In the genomic region with DNA sequence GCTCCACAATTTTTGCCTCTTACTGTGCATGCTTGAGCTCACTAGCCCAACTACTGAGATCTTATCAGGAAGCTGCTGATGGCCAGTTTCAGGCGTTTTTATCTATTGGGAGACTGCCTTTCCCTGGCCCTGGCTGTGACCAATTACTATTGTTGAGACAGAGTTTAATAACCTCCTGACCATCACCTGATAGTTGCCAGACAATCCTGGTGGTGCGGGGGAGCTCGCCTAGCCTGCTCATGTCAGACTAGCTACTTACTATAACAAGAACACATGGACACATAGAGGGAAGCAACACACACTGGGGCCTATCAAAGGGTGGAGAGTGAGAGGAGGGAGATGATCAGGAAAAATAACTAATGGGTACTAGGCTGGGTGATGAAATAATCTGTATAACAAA, we compare ENCODE assay signal across 19 cellular contexts. TPM values are rescaled to one million over a fixed set of nuclear protein-coding genes. Genes with fewer than 3 reads are reported as not detected.
DNase-seq lines count a peak whose midpoint lies in the region; ATAC-seq, FAIRE-seq and TF ChIP-seq lines count a peak whose summit lies in the region.
"Had no signal": no experiment of that assay in that cellular context is flagged by ENCODE, and none has a peak within 500 bp of the region (broad histone marks: within the 10 kb centered on the region; RNA-seq: fewer than 3 reads in every experiment).

No MANE protein-coding gene starts in this region.

- TF ChIP-seq POLR2A in erythroblast (IDR thresholded peaks at IDR 0.05; ENCODE audit: low read length), result no peak

- no peak overlapping the region for H3K4me3 ChIP-seq in SJCRH30
- H3K4me3 ChIP-seq: BLaER1 treated with 17β-estradiol and CSF1 and Interleukin-3, amounts not matched to agents 10 nM and 100 nM; GM12878; HAP-1 had no signal

- ATAC-seq in HG03159 (IDR thresholded peaks at IDR 0.05; ENCODE audit: unreplicated experiment) (no peak), HG02759 (IDR thresholded peaks at IDR 0.05; ENCODE audit: unreplicated experiment) (no peak)
- ATAC-seq: CD8-positive, alpha-beta T cell; GM12878 had no signal

- H3K36me3 ChIP-seq in SJCRH30, result 0 out of 2 replicates have a peak, but pooled peaks cover 2% of the 10 kb centered on the region
- H3K36me3 ChIP-seq: BLaER1 treated with 17β-estradiol and CSF1 and Interleukin-3, amounts not matched to agents 10 nM and 100 nM; HAP-1 had no signal

- peaks cover 8% of the 10 kb centered on the region for H3K4me1 Mint-ChIP-seq in type B pancreatic cell (ENCODE audit: unreplicated experiment)
- H3K4me1 Mint-ChIP-seq: B cell had no signal

- H3K4me1 ChIP-seq in SJCRH30, result peaks cover 9% of the 10 kb centered on the region
- H3K4me1 ChIP-seq: BLaER1 treated with 17β-estradiol and CSF1 and Interleukin-3, amounts not matched to agents 10 nM and 100 nM had no signal

- H3K9me3 Mint-ChIP-seq in type B pancreatic cell, result no peaks in the 10 kb centered on the region
- H3K9me3 Mint-ChIP-seq: CD8-positive, alpha-beta T cell had no signal

- H3K27ac ChIP-seq in SJCRH30, result no peak overlapping the region
- H3K27ac ChIP-seq: BLaER1 treated with 17β-estradiol and CSF1 and Interleukin-3, amounts not matched to agents 10 nM and 100 nM; HL-60 had no signal

- H3K36me3 Mint-ChIP-seq in type B pancreatic cell, result no peaks in the 10 kb centered on the region
- H3K36me3 Mint-ChIP-seq: CD8-positive, alpha-beta T cell had no signal

- peak; percentile 38 for FAIRE-seq in HTR-8/SVneo (lab: Jason Lieb, UNC)
- FAIRE-seq: GM12878 had no signal

- H3K27me3 ChIP-seq in SJCRH30, result no peaks in the 10 kb centered on the region
- H3K27me3 ChIP-seq: BLaER1 treated with 17β-estradiol and CSF1 and Interleukin-3, amounts not matched to agents 10 nM and 100 nM had no signal

- peak overlapping the region; percentile 29 for H3K27ac Mint-ChIP-seq in type B pancreatic cell
- H3K27ac Mint-ChIP-seq: B cell; CD8-positive, alpha-beta T cell had no signal

- DNase-seq in HTR-8/SVneo (ENCODE audit: insufficient read length, low spot score) (no peak), SJCRH30 (peak; percentile 9 to 42), erythroblast (lab: John Stamatoyannopoulos, UW) (peak; percentile 9 to 67), type B pancreatic cell (ENCODE audit: extremely low spot score, unreplicated experiment) (no peak), NCI-H1436 treated with DMSO at 0.1 percent for 48 hours (lab: John Stamatoyannopoulos, UW) (no peak)
- DNase-seq: CD8-positive, alpha-beta T cell; COR-L47; DMS 273 treated with DMSO at 0.1 percent for 48 hours; DND-41; EL; IMR-90; KBM-7 had no signal

- no peak overlapping the region for H3K4me3 Mint-ChIP-seq in type B pancreatic cell
- H3K4me3 Mint-ChIP-seq: B cell; CD8-positive, alpha-beta T cell had no signal

- no peak for TF ChIP-seq CTCF in type B pancreatic cell (conservative IDR thresholded peaks at IDR 0.05)

- no peaks in the 10 kb centered on the region for H3K27me3 Mint-ChIP-seq in type B pancreatic cell

- H3K9me3 ChIP-seq in SJCRH30 (replicated peaks), result no peaks in the 10 kb centered on the region; the same call in 1 of the 2 replicates
- H3K9me3 ChIP-seq: HAP-1 had no signal

RNA-seq across cellular contexts. Expression of a gene that starts 13.0 kb away (rescaled TPM):
- 55.3 and 65.9 TPM in 2 replicates for total RNA-seq in SJCRH30 (2014; rRNA removed; shearing (Covaris generic))
- 20.4 and 26.4 TPM in 2 replicates for total RNA-seq in type B pancreatic cell (ENCODE audit: low replicate concordance)

RNA-seq across cellular contexts. Expression of a gene that starts 20.9 kb away (rescaled TPM):
- 41.8 and 44.7 TPM in 2 replicates for total RNA-seq in SJCRH30 (2014; rRNA removed; shearing (Covaris generic))
- total RNA-seq in type B pancreatic cell (ENCODE audit: low replicate concordance), result 34.6 and 39.0 TPM in 2 replicates

RNA-seq across cellular contexts. Expression of a gene that starts 41.8 kb away (rescaled TPM):
- 5.6 TPM in 2 replicates for total RNA-seq in SJCRH30 (2014; rRNA removed; shearing (Covaris generic))
- total RNA-seq in type B pancreatic cell (ENCODE audit: low replicate concordance), result 5.7 and 7.9 TPM in 2 replicates

Comparison
In these comparisons a context has a peak if more than half of its experiments do, and no peak if none do; other contexts are left out.
1. DNase-seq: peak in SJCRH30 (2 of 2) and erythroblast (2 of 2); none in HTR-8/SVneo (single experiment), type B pancreatic cell (single experiment) and NCI-H1436 treated with DMSO at 0.1 percent for 48 hours (single experiment).